Comparison of ENCODE assay signal across 8 cellular contexts in genomic region chr20:34364013-34364382, GRCh38. TPM values are rescaled to one million over a fixed set of nuclear protein-coding genes. Genes with fewer than 3 reads are reported as not detected.
A peak's percentile ranks its signal among the peaks of the same experiment; 100 is the strongest.
DNase-seq lines count a peak whose midpoint lies in the region; ATAC-seq and TF ChIP-seq lines count a peak whose summit lies in the region.

No MANE protein-coding gene starts in this region.

- 2 to 7% methylated on average over 12 of the region's 12 CpGs for whole genome bisulfite sequencing in body of pancreas, 2 donors
- WGBS in testis, 2 donors: 1 to 4% methylated on average over 12 of the region's 12 CpGs

- H3K4me3 Mint-ChIP-seq in CD4-positive, alpha-beta memory T cell: peak overlapping the region; percentile 84 to 100 (median 88)

- H3K36me3 ChIP-seq in CD4-positive, alpha-beta memory T cell (ENCODE audit: insufficient read depth, low read length): no peaks in the 10 kb centered on the region
- H3K36me3 ChIP-seq in MG63: peaks cover 19% of the 10 kb centered on the region
- no peaks in the 10 kb centered on the region for H3K36me3 ChIP-seq in body of pancreas (replicated peaks in 1 of 2; ENCODE audit: insufficient read depth in 1 of 2, low read depth in 2 of 2)
- peaks cover 0 to under 1% of the 10 kb centered on the region in 2 donors for H3K36me3 ChIP-seq in left lung
- no peaks in the 10 kb centered on the region for H3K36me3 ChIP-seq in testis (ENCODE audit: low read depth, missing control alignments)

- peaks cover 6 to 17% of the 10 kb centered on the region in 2 donors for H3K36me3 Mint-ChIP-seq in CD4-positive, alpha-beta memory T cell

- H3K27ac ChIP-seq in CD4-positive, alpha-beta memory T cell (ENCODE audit: low read depth, low read length): peak overlapping the region; percentile 78
- H3K27ac ChIP-seq in body of pancreas (peak overlapping the region in 3 of 4 donors; percentile 68 to 88 (median 84)), left lung (peak overlapping the region; percentile 92 to 93), testis (peak overlapping the region; percentile 95 to 98)

- POLR2A ChIA-PET in CD4-positive, alpha-beta memory T cell (lab: Charles Lee; ENCODE audit: partially characterized antibody): interaction anchor here (0.6 to 2.7 kb wide), 12 partner anchors 9 to 1590 kb away, joined by 3 to 21 read pairs (median 4); partner anchors contain the start of genes AHCY, DYNLRB1, EIF2S2 and PIGU

- H3K27me3 ChIP-seq in CD4-positive, alpha-beta memory T cell (ENCODE audit: insufficient read depth, low read length): no peaks in the 10 kb centered on the region
- H3K27me3 ChIP-seq in MG63 (no peaks in the 10 kb centered on the region), body of pancreas (no peaks in the 10 kb centered on the region), left lung (no peaks in the 10 kb centered on the region), testis (no peaks in the 10 kb centered on the region)

- H3K4me3 ChIP-seq in CD4-positive, alpha-beta memory T cell (ENCODE audit: low read length in 2 of 2): peak overlapping the region; percentile 60 to 89
- H3K4me3 ChIP-seq in MG63 (peak overlapping the region; percentile 62), body of pancreas (peak overlapping the region in 1 of 2 donors; percentile 95), left lung (peak overlapping the region; percentile 89 to 94), testis (peak overlapping the region; percentile 86 to 88)

- no peaks in the 10 kb centered on the region for H3K9me3 ChIP-seq in CD4-positive, alpha-beta memory T cell (ENCODE audit: control insufficient read depth in 1 of 2, low read length in 2 of 2)
- H3K9me3 ChIP-seq in MG63 (no peaks in the 10 kb centered on the region), body of pancreas (no peaks in the 10 kb centered on the region), left lung (no peaks in the 10 kb centered on the region), testis (no peaks in the 10 kb centered on the region)

- peak overlapping the region; percentile 76 to 92 (median 84) for H3K27ac Mint-ChIP-seq in CD4-positive, alpha-beta memory T cell

- peaks cover 0 to 3% (median 0%) of the 10 kb centered on the region in 8 donors for H3K9me3 Mint-ChIP-seq in CD4-positive, alpha-beta memory T cell

- in situ Hi-C loops in GM13977 (cut with MboI; ENCODE audit: low pct_unique_long_range_greater_than_20kb, low sequenced_read_pairs, unreplicated experiment): no loop called here

- peaks cover 57% of the 10 kb centered on the region for H3K4me1 ChIP-seq in CD4-positive, alpha-beta memory T cell (ENCODE audit: insufficient read depth, low read length)
- H3K4me1 ChIP-seq in body of pancreas (peaks cover 50% of the 10 kb centered on the region), left lung (peaks cover 4 to 51% of the 10 kb centered on the region in 2 donors), testis (peaks cover 15% of the 10 kb centered on the region)

- ATAC-seq in body of pancreas: peak; percentile 3
- no peak for ATAC-seq in left lung
- ATAC-seq in HG03439 (IDR thresholded peaks at IDR 0.05; ENCODE audit: unreplicated experiment): no peak

- peaks cover 0 to 1% of the 10 kb centered on the region in 2 donors for H3K27me3 Mint-ChIP-seq in CD4-positive, alpha-beta memory T cell

- TF ChIP-seq CTCF in body of pancreas (IDR thresholded peaks at IDR 0.05): no peak
- no peak for TF ChIP-seq CTCF in left lung (IDR thresholded peaks at IDR 0.05)
- TF ChIP-seq CTCF in testis (IDR thresholded peaks at IDR 0.05): no peak
- no peak for TF ChIP-seq CTCF in GM13977 (IDR thresholded peaks at IDR 0.05; ENCODE audit: extremely low read depth, insufficient read depth, missing control alignments)

- CTCF ChIA-PET in CD4-positive, alpha-beta memory T cell (lab: Charles Lee; ENCODE audit: partially characterized antibody): interaction anchor here (1.2 to 3.1 kb wide), 2 partner anchors 52 to 1590 kb away, joined by 4 to 25 read pairs; partner anchors contain the start of gene SCAND1

- H3K4me1 Mint-ChIP-seq in CD4-positive, alpha-beta memory T cell: peaks cover 21 to 61% (median 41%) of the 10 kb centered on the region in 4 donors

- TF ChIP-seq POLR2A in body of pancreas (IDR thresholded peaks at IDR 0.05) (no peak), testis (IDR thresholded peaks at IDR 0.05) (no peak)

- intact Hi-C loops in CD4-positive, alpha-beta memory T cell (cut with micrococcal nuclease): no loop called here
- intact Hi-C loops in body of pancreas (cut with DNase I) (no loop called here), left lung (cut with DNase I) (no loop called here), testis (cut with DNase I; ENCODE audit: low total_unique reads) (no loop called here)

- peak in 2 of 5 donors; percentile 3 to 40 for DNase-seq in CD4-positive, alpha-beta memory T cell
- DNase-seq in MG63: peak; percentile 36
- peak in 2 of 4 donors; percentile 22 to 30 for DNase-seq in body of pancreas
- DNase-seq in left lung: no peak
- peak; percentile 43 for DNase-seq in testis
- DNase-seq in GM13977 (ENCODE audit: low spot score): no peak
- DNase-seq in NCI-H446 (lab: John Stamatoyannopoulos, UW): no peak

RNA-seq across cellular contexts. Expression of gene ITCH, which starts 0.9 kb away (rescaled TPM):
- total RNA-seq in CD4-positive, alpha-beta memory T cell: 10 to 100 TPM; 59.3 to 68.9 TPM
- polyA plus RNA-seq in CD4-positive, alpha-beta memory T cell: 10 to 100 TPM in 1 of 2 donors, 1 to 10 TPM in 1; 9.7 to 25.2 TPM
- total RNA-seq in MG63 (2014; rRNA removed; shearing (Covaris generic); ENCODE audit: low replicate concordance): 26.2 and 47.8 TPM in 2 replicates
- total RNA-seq in body of pancreas (10 to 100 TPM; 22.4 to 24.4 TPM), left lung (10 to 100 TPM; 52.9 to 59.6 TPM), testis (100 to 1,000 TPM in 1 of 2 donors, 10 to 100 TPM in 1; 88.1 to 107 TPM)
- polyA plus RNA-seq in testis (ENCODE audit: insufficient read depth, low read depth, low replicate concordance): 75.4 TPM

Comparison
In these comparisons a context has a peak if more than half of its experiments do, and no peak if none do; other contexts are left out.
1. DNase-seq: peak in MG63 (single experiment) and testis (single experiment); none in left lung (0 of 2), GM13977 (single experiment) and NCI-H446 (0 of 2).
2. Peak in every context shown above with its lines, with median percentiles within 50 percentile points of each other: H3K27ac ChIP-seq.